ENCODE assay signal across 14 cellular contexts in genomic region chr21:36379236-36379635, GRCh38. TPM values are rescaled to one million over a fixed set of nuclear protein-coding genes. Genes with fewer than 3 reads are reported as not detected.
DNase-seq lines count a peak whose midpoint lies in the region; ATAC-seq and TF ChIP-seq lines count a peak whose summit lies in the region.
"Had no signal": no experiment of that assay in that cellular context is flagged by ENCODE, and none has a peak within 500 bp of the region (broad histone marks: within the 10 kb centered on the region; RNA-seq: fewer than 3 reads in every experiment).

No MANE protein-coding gene starts in this region.

- no peak overlapping the region for H3K4me3 ChIP-seq in GM23338

- peaks cover 2% of the 10 kb centered on the region; the same call in 1 of the 3 replicates for H3K4me1 Mint-ChIP-seq in GM23338

- no peak for TF ChIP-seq CTCF in GM23338 (conservative IDR thresholded peaks at IDR 0.05; ENCODE audit: low read depth in 2 of 2)

- H3K79me2 ChIP-seq in GM23338 (replicated peaks; ENCODE audit: insufficient read depth), result no peaks in the 10 kb centered on the region

- H3K27me3 Mint-ChIP-seq in GM23338 (ENCODE audit: insufficient read depth, low read depth, poor library complexity), result no peaks in the 10 kb centered on the region
- H3K27me3 Mint-ChIP-seq: CD4-positive, CD25-positive, alpha-beta regulatory T cell had no signal

- no peak for ATAC-seq in GM23338
- no peak for ATAC-seq in HG03135 (IDR thresholded peaks at IDR 0.05; ENCODE audit: unreplicated experiment)
- ATAC-seq: Panc1 had no signal

- H3K4me2 ChIP-seq in GM23338, result no peak overlapping the region
- H3K4me2 ChIP-seq: KMS-11 had no signal

- H3K36me3 ChIP-seq in GM23338 (ENCODE audit: insufficient read depth), result peaks cover 27% of the 10 kb centered on the region; the same call in 1 of the 2 replicates

- H3K4me3 Mint-ChIP-seq in GM23338, result no peak overlapping the region

- H3K36me3 Mint-ChIP-seq in GM23338 (ENCODE audit: low read depth), result peaks cover 18% of the 10 kb centered on the region; the same call in 2 of the 3 replicates

- no peaks in the 10 kb centered on the region for H4K20me1 ChIP-seq in GM23338 (replicated peaks; ENCODE audit: insufficient read depth)

- H2AFZ ChIP-seq in GM23338, result no peak overlapping the region

- H3K27ac ChIP-seq in GM23338 (ENCODE audit: low read depth), result no peak overlapping the region
- H3K27ac ChIP-seq: KMS-11 had no signal

- DNase-seq in AG08396 (ENCODE audit: low spot score) (peak; percentile 21), GM23338 (ENCODE audit: low spot score) (no peak), left kidney (ENCODE audit: low read depth, low spot score) (peak; percentile 40), renal cortical epithelial cell (ENCODE audit: low read depth) (peak; percentile 23), NCI-H345 treated with DMSO at 0.1 percent for 48 hours (lab: John Stamatoyannopoulos, UW; ENCODE audit: unreplicated experiment) (no peak)
- DNase-seq in effector CD4-positive, alpha-beta T cell, result no peak
- DNase-seq: CD4-positive, CD25-positive, alpha-beta regulatory T cell; DMS79; NCI-H1092; NCI-H748 treated with DMSO at 0.1 percent for 48 hours; SHP77 treated with DMSO at 0.1 percent for 48 hours had no signal

- no peaks in the 10 kb centered on the region for H3K9me3 Mint-ChIP-seq in GM23338

- H3K27me3 ChIP-seq in GM23338 (ENCODE audit: insufficient read depth), result no peaks in the 10 kb centered on the region

- H3F3A ChIP-seq in GM23338 (replicated peaks; ENCODE audit: low read depth), result peaks cover 3% of the 10 kb centered on the region; the same call in 1 of the 2 replicates

- H3K27ac Mint-ChIP-seq in GM23338, result 0 out of 2 replicates have a peak overlapping the region, but pooled peaks have one; percentile 7

- H3K9me2 ChIP-seq in GM23338 (ENCODE audit: insufficient read depth), result peaks cover 4% of the 10 kb centered on the region

- H3K4me1 ChIP-seq in GM23338 (ENCODE audit: insufficient read depth), result peaks cover 1% of the 10 kb centered on the region; the same call in 1 of the 2 replicates

TF ChIP-seq in GM23338, 12 proteins besides CTCF, POLR2A, EP300 and RAD21 (continues in another document):
- no peak for TF ChIP-seq POLR2AphosphoS5 (IDR thresholded peaks at IDR 0.05; ENCODE audit: low read depth)
- no peak for TF ChIP-seq EZH2 (IDR thresholded peaks at IDR 0.05; ENCODE audit: low read depth, unreplicated experiment)
- no peak for TF ChIP-seq CREB1 (CRISPR knock-in tag; IDR thresholded peaks at IDR 0.05; ENCODE audit: low read depth)
- TF ChIP-seq ETS1 (IDR thresholded peaks at IDR 0.05), result no peak
- no peak for TF ChIP-seq NANOG (IDR thresholded peaks at IDR 0.05; ENCODE audit: borderline replicate concordance)
- no peak for TF ChIP-seq ZNF462 (CRISPR knock-in tag; IDR thresholded peaks at IDR 0.05)
- no peak for TF ChIP-seq REST (IDR thresholded peaks at IDR 0.05; ENCODE audit: unreplicated experiment)
- no peak for TF ChIP-seq EZH2phosphoT487 (IDR thresholded peaks at IDR 0.05; ENCODE audit: unreplicated experiment)
- TF ChIP-seq JUNB (IDR thresholded peaks at IDR 0.05; ENCODE audit: unreplicated experiment), result no peak

RNA-seq across cellular contexts. Expression of gene CHAF1B, which starts 6.0 kb away (rescaled TPM):
- 13.1 and 17.4 TPM in 2 replicates for total RNA-seq in GM23338 (2014; rRNA removed; shearing (Covaris generic))
- 7.9 and 9.0 TPM in 2 replicates for polyA plus RNA-seq in GM23338 (2016; fragmentation: Nextera tagmentation; extraction: Ambion mirVana)
- total RNA-seq in renal cortical epithelial cell, result 0.70 and 3.1 TPM in 2 replicates

RNA-seq across cellular contexts. Expression of gene MORC3, which starts 59.2 kb away (rescaled TPM):
- total RNA-seq in GM23338 (2014; rRNA removed; shearing (Covaris generic)), result 22.3 and 25.4 TPM in 2 replicates
- polyA plus RNA-seq in GM23338 (2016; fragmentation: Nextera tagmentation; extraction: Ambion mirVana), result 9.1 and 11.5 TPM in 2 replicates
- total RNA-seq in renal cortical epithelial cell, result 43.4 and 46.7 TPM in 2 replicates

Comparison
In these comparisons a context has a peak if more than half of its experiments do, and no peak if none do; other contexts are left out.
1. DNase-seq: peak in AG08396 (single experiment), left kidney (single experiment) and renal cortical epithelial cell (single experiment); none in GM23338 (single experiment), effector CD4-positive, alpha-beta T cell (single experiment) and NCI-H345 treated with DMSO at 0.1 percent for 48 hours (single experiment).